In genomic region chr10:124989526-124989925, GRCh38 we compare ENCODE assay signal across 19 cellular contexts. TPM values are rescaled to one million over a fixed set of nuclear protein-coding genes. Genes with fewer than 3 reads are reported as not detected.
DNase-seq lines count a peak whose midpoint lies in the region; ATAC-seq and TF ChIP-seq lines count a peak whose summit lies in the region.
"Had no signal": no experiment of that assay in that cellular context is flagged by ENCODE, and none has a peak within 500 bp of the region (broad histone marks: within the 10 kb centered on the region; RNA-seq: fewer than 3 reads in every experiment).

No MANE protein-coding gene starts in this region.

- H3K4me3 ChIP-seq in OCI-LY7 (ENCODE audit: low read depth, low read length, poor library complexity, severe bottlenecking), result no peak overlapping the region
- no peak overlapping the region for H3K4me3 ChIP-seq in lower lobe of right lung
- H3K4me3 ChIP-seq: heart right ventricle had no signal

- CTCF ChIA-PET in OCI-LY7 (lab: Charles Lee; ENCODE audit: unreplicated experiment), result no interaction called here

- no peaks in the 10 kb centered on the region for H3K79me2 ChIP-seq in OCI-LY7 (ENCODE audit: insufficient read depth, low read depth, low read length)
- H3K79me2 ChIP-seq: parathyroid adenoma had no signal

- intact Hi-C loops in OCI-LY7 (cut with micrococcal nuclease; ENCODE audit: unreplicated experiment), result loop anchor here (5.0 kb wide), 1 partner anchor 72 kb away; no protein-coding TSS in a partner anchor
- intact Hi-C loops in lower lobe of right lung (cut with DNase I), result no loop called here

- DNase-seq in activated naive CD8-positive, alpha-beta T cell treated with anti-CD3 and anti-CD28 coated beads for 36 hours, result no peak
- no peak for DNase-seq in activated naive CD8-positive, alpha-beta T cell treated with anti-CD3 and anti-CD28 coated beads, Interleukin-2, amount 50 U/mL, for 24 hours
- no peak for DNase-seq in OCI-LY7 (ENCODE audit: low spot score)
- peak in 1 of 2 donors; percentile 40 for DNase-seq in foreskin keratinocyte
- DNase-seq in stimulated activated effector memory CD8-positive, alpha-beta T cell treated with anti-CD3 and anti-CD28 coated beads, Interleukin-12 subunit alpha, Interleukin-12 subunit beta, amount 100 ng/mL, for 72 hours (ENCODE audit: low spot score in 2 of 2), result no peak
- no peak for DNase-seq in lower lobe of right lung
- no peak for DNase-seq in inferior parietal cortex (ENCODE audit: extremely low spot score)
- DNase-seq: activated CD8-positive, alpha-beta memory T cell treated with anti-CD3 and anti-CD28 coated beads, Interleukin-2, amount 50 U/mL, for 4 hours; CD8-positive, alpha-beta memory T cell; cortex of kidney; heart right ventricle; KBM-7; NCI-H345; SHP77 had no signal

- H3K4me1 ChIP-seq in OCI-LY7 (ENCODE audit: insufficient read depth, low read length, poor library complexity, severe bottlenecking) (peaks cover 33% of the 10 kb centered on the region), foreskin keratinocyte (no peaks in the 10 kb centered on the region), lower lobe of right lung (no peaks in the 10 kb centered on the region)
- H3K4me1 ChIP-seq: parathyroid adenoma had no signal

- H3K27ac Mint-ChIP-seq in activated naive CD8-positive, alpha-beta T cell treated with anti-CD3 and anti-CD28 coated beads for 36 hours, result peak overlapping the region; percentile 34
- H3K27ac Mint-ChIP-seq in activated naive CD8-positive, alpha-beta T cell treated with anti-CD3 and anti-CD28 coated beads, Interleukin-2, amount 50 U/mL, for 24 hours, result no peak overlapping the region
- H3K27ac Mint-ChIP-seq in stimulated activated effector memory CD8-positive, alpha-beta T cell treated with anti-CD3 and anti-CD28 coated beads, Interleukin-12 subunit alpha, Interleukin-12 subunit beta, amount 100 ng/mL, for 72 hours, result peak overlapping the region; percentile 37
- H3K27ac Mint-ChIP-seq: stimulated activated memory B cell treated with anti-CD40 and anti-IgM and Interleukin-4, amounts not matched to agents 10 μg/mL and 1 μg/mL and 100 μg/mL, for 72 hours; T-helper 1 cell treated with Interleukin-12 subunit alpha and Interleukin-12 subunit beta and Interleukin-4 antibody, amounts not matched to agents 30 μg/mL and 1 μg/mL, for 36 hours had no signal

- peak overlapping the region; percentile 52 for H3K4me2 ChIP-seq in OCI-LY7 (ENCODE audit: low read length)

- no peaks in the 10 kb centered on the region for H3K9me3 Mint-ChIP-seq in activated naive CD8-positive, alpha-beta T cell treated with anti-CD3 and anti-CD28 coated beads for 36 hours
- H3K9me3 Mint-ChIP-seq in activated naive CD8-positive, alpha-beta T cell treated with anti-CD3 and anti-CD28 coated beads, Interleukin-2, amount 50 U/mL, for 24 hours, result no peaks in the 10 kb centered on the region
- no peaks in the 10 kb centered on the region for H3K9me3 Mint-ChIP-seq in stimulated activated effector memory CD8-positive, alpha-beta T cell treated with anti-CD3 and anti-CD28 coated beads, Interleukin-12 subunit alpha, Interleukin-12 subunit beta, amount 100 ng/mL, for 72 hours
- H3K9me3 Mint-ChIP-seq: CD8-positive, alpha-beta memory T cell; stimulated activated memory B cell treated with anti-CD40 and anti-IgM and Interleukin-4, amounts not matched to agents 10 μg/mL and 1 μg/mL and 100 μg/mL, for 72 hours; T-helper 1 cell treated with Interleukin-12 subunit alpha and Interleukin-12 subunit beta and Interleukin-4 antibody, amounts not matched to agents 30 μg/mL and 1 μg/mL, for 36 hours had no signal

- POLR2A ChIA-PET in OCI-LY7 (lab: Charles Lee), result interaction anchor here (0.6 to 1.3 kb wide), 7 partner anchors 20 to 912 kb away, joined by 3 to 5 read pairs (median 4); no protein-coding TSS in a partner anchor

- peaks cover 16% of the 10 kb centered on the region for H3K36me3 Mint-ChIP-seq in activated naive CD8-positive, alpha-beta T cell treated with anti-CD3 and anti-CD28 coated beads for 36 hours
- peaks cover 30% of the 10 kb centered on the region for H3K36me3 Mint-ChIP-seq in activated naive CD8-positive, alpha-beta T cell treated with anti-CD3 and anti-CD28 coated beads, Interleukin-2, amount 50 U/mL, for 24 hours (ENCODE audit: low read depth)
- H3K36me3 Mint-ChIP-seq in stimulated activated effector memory CD8-positive, alpha-beta T cell treated with anti-CD3 and anti-CD28 coated beads, Interleukin-12 subunit alpha, Interleukin-12 subunit beta, amount 100 ng/mL, for 72 hours, result peaks cover 48% of the 10 kb centered on the region

- TF ChIP-seq CTCF in OCI-LY7 (conservative IDR thresholded peaks at IDR 0.05; ENCODE audit: low read length) (no peak), foreskin keratinocyte (conservative IDR thresholded peaks at IDR 0.05) (no peak), lower lobe of right lung (IDR thresholded peaks at IDR 0.05) (no peak)

- H3K9me3 ChIP-seq in OCI-LY7 (ENCODE audit: low read length) (no peaks in the 10 kb centered on the region), lower lobe of right lung (no peaks in the 10 kb centered on the region)
- H3K9me3 ChIP-seq: heart right ventricle had no signal

- no peak overlapping the region for H2AFZ ChIP-seq in OCI-LY7 (ENCODE audit: low read length)
- H2AFZ ChIP-seq: parathyroid adenoma had no signal

- no peaks in the 10 kb centered on the region for H3K9me2 ChIP-seq in OCI-LY7 (ENCODE audit: insufficient read depth, low read length)

- H3K27ac ChIP-seq in OCI-LY7 (ENCODE audit: low read depth, low read length, poor library complexity, severe bottlenecking), result peak overlapping the region; percentile 73
- H3K27ac ChIP-seq in foreskin keratinocyte, result no peak overlapping the region
- no peak overlapping the region for H3K27ac ChIP-seq in lower lobe of right lung
- H3K27ac ChIP-seq: HL-60, parathyroid adenoma had no signal

- no peaks in the 10 kb centered on the region for H3K27me3 Mint-ChIP-seq in activated naive CD8-positive, alpha-beta T cell treated with anti-CD3 and anti-CD28 coated beads for 36 hours
- H3K27me3 Mint-ChIP-seq in activated naive CD8-positive, alpha-beta T cell treated with anti-CD3 and anti-CD28 coated beads, Interleukin-2, amount 50 U/mL, for 24 hours, result no peaks in the 10 kb centered on the region
- H3K27me3 Mint-ChIP-seq: stimulated activated memory B cell treated with anti-CD40 and anti-IgM and Interleukin-4, amounts not matched to agents 10 μg/mL and 1 μg/mL and 100 μg/mL, for 72 hours had no signal

- H4K20me1 ChIP-seq in OCI-LY7 (ENCODE audit: insufficient read depth, low read length), result no peaks in the 10 kb centered on the region

- H3K27me3 ChIP-seq in foreskin keratinocyte, result no peaks in the 10 kb centered on the region
- H3K27me3 ChIP-seq in lower lobe of right lung (ENCODE audit: low read depth), result no peaks in the 10 kb centered on the region
- H3K27me3 ChIP-seq: heart right ventricle had no signal

- peaks cover 5% of the 10 kb centered on the region for H3K4me1 Mint-ChIP-seq in activated naive CD8-positive, alpha-beta T cell treated with anti-CD3 and anti-CD28 coated beads for 36 hours
- H3K4me1 Mint-ChIP-seq in activated naive CD8-positive, alpha-beta T cell treated with anti-CD3 and anti-CD28 coated beads, Interleukin-2, amount 50 U/mL, for 24 hours, result no peaks in the 10 kb centered on the region
- H3K4me1 Mint-ChIP-seq in stimulated activated effector memory CD8-positive, alpha-beta T cell treated with anti-CD3 and anti-CD28 coated beads, Interleukin-12 subunit alpha, Interleukin-12 subunit beta, amount 100 ng/mL, for 72 hours, result peaks cover 9% of the 10 kb centered on the region
- H3K4me1 Mint-ChIP-seq: CD8-positive, alpha-beta memory T cell had no signal

- no peak for ATAC-seq in activated naive CD8-positive, alpha-beta T cell treated with anti-CD3 and anti-CD28 coated beads, Interleukin-2, amount 50 U/mL, for 24 hours
- peak; percentile 57 for ATAC-seq in foreskin keratinocyte
- ATAC-seq in stimulated activated effector memory CD8-positive, alpha-beta T cell treated with anti-CD3 and anti-CD28 coated beads, Interleukin-12 subunit alpha, Interleukin-12 subunit beta, amount 100 ng/mL, for 72 hours, result no peak
- no peak for ATAC-seq in lower lobe of right lung
- ATAC-seq in GM21737 (IDR thresholded peaks at IDR 0.05; ENCODE audit: unreplicated experiment), result no peak

- H3K4me3 Mint-ChIP-seq in activated naive CD8-positive, alpha-beta T cell treated with anti-CD3 and anti-CD28 coated beads for 36 hours, result no peak overlapping the region
- no peak overlapping the region for H3K4me3 Mint-ChIP-seq in activated naive CD8-positive, alpha-beta T cell treated with anti-CD3 and anti-CD28 coated beads, Interleukin-2, amount 50 U/mL, for 24 hours
- no peak overlapping the region for H3K4me3 Mint-ChIP-seq in stimulated activated effector memory CD8-positive, alpha-beta T cell treated with anti-CD3 and anti-CD28 coated beads, Interleukin-12 subunit alpha, Interleukin-12 subunit beta, amount 100 ng/mL, for 72 hours
- H3K4me3 Mint-ChIP-seq: CD8-positive, alpha-beta memory T cell; stimulated activated memory B cell treated with anti-CD40 and anti-IgM and Interleukin-4, amounts not matched to agents 10 μg/mL and 1 μg/mL and 100 μg/mL, for 72 hours; T-helper 1 cell treated with Interleukin-12 subunit alpha and Interleukin-12 subunit beta and Interleukin-4 antibody, amounts not matched to agents 30 μg/mL and 1 μg/mL, for 36 hours had no signal

- no TSS peak for BruUV-seq in OCI-LY7 (replicated peaks; lab: Mats Ljungman, UMichigan)

- peaks cover 37% of the 10 kb centered on the region for H3K36me3 ChIP-seq in OCI-LY7 (ENCODE audit: insufficient read depth, low read length)
- peaks cover 98% of the 10 kb centered on the region for H3K36me3 ChIP-seq in lower lobe of right lung

RNA-seq across cellular contexts. Expression of gene ZRANB1, which starts 47.6 kb away (rescaled TPM):
- total RNA-seq in activated naive CD8-positive, alpha-beta T cell treated with anti-CD3 and anti-CD28 coated beads for 36 hours, result 10 to 100 TPM; 11.5 to 12.6 TPM
- 14.5 and 16.7 TPM in 2 replicates for total RNA-seq in OCI-LY7 (2014; rRNA removed; shearing (Covaris generic))
- total RNA-seq in OCI-LY7 (2022) (17.0 and 18.3 TPM in 2 replicates), foreskin keratinocyte (11.5 and 12.5 TPM in 2 replicates), lower lobe of right lung (18.7 TPM)
- 3.8 and 4.5 TPM in 2 replicates for polyA plus RNA-seq in foreskin keratinocyte
